Comparison of ENCODE assay signal across 27 cellular contexts in genomic region chr2:29307522-29307921, GRCh38.
DNase-seq lines count a peak whose midpoint lies in the region; ATAC-seq and TF ChIP-seq lines count a peak whose summit lies in the region.
"Had no signal": no experiment of that assay in that cellular context is flagged by ENCODE, and none has a peak within 500 bp of the region (broad histone marks: within the 10 kb centered on the region; RNA-seq: fewer than 3 reads in every experiment).

No MANE protein-coding gene starts in this region.

- no peak overlapping the region for H3K4me3 Mint-ChIP-seq in Caco-2 (ENCODE audit: unreplicated experiment)
- H3K4me3 Mint-ChIP-seq: CD4-positive, alpha-beta memory T cell; HFFc6 had no signal

- CTCF ChIA-PET in Caco-2 (lab: Charles Lee): no interaction called here

- BruUV-seq in Caco-2 (replicated peaks; lab: Mats Ljungman, UMichigan): no TSS peak

- H3K27ac Mint-ChIP-seq in Caco-2 (ENCODE audit: unreplicated experiment): no peak overlapping the region
- H3K27ac Mint-ChIP-seq: CD4-positive, alpha-beta memory T cell; HFFc6 had no signal

- peak; percentile 39 for ATAC-seq in foreskin keratinocyte
- no peak for ATAC-seq in GM21576 (IDR thresholded peaks at IDR 0.05; ENCODE audit: unreplicated experiment)
- ATAC-seq: A549 had no signal

- H3K36me3 Mint-ChIP-seq in Caco-2 (ENCODE audit: insufficient read depth, unreplicated experiment): peaks cover 4% of the 10 kb centered on the region
- H3K36me3 Mint-ChIP-seq: CD4-positive, alpha-beta memory T cell had no signal

- intact Hi-C loops in Caco-2 (cut with micrococcal nuclease; ENCODE audit: unreplicated experiment): loop anchor here (10.0 kb wide), 1 partner anchor 537 kb away; no protein-coding TSS in a partner anchor

- TF ChIP-seq CTCF in VCaP (conservative IDR thresholded peaks at IDR 0.05) (no peak), foreskin keratinocyte (conservative IDR thresholded peaks at IDR 0.05) (no peak), Caco-2 (IDR thresholded peaks at IDR 0.05; ENCODE audit: insufficient read depth in 1 of 2, low read depth in 1 of 2, low read length in 1 of 2, severe bottlenecking in 1 of 2, unreplicated experiment in 1 of 2) (no peak)

- H3K4me3 ChIP-seq in Caco-2 (ENCODE audit: low read depth, low read length): no peak overlapping the region
- H3K4me3 ChIP-seq: A549, HAP-1, Peyer's patch had no signal

- POLR2A ChIA-PET in Caco-2 (lab: Charles Lee): no interaction called here

- H3K4me1 Mint-ChIP-seq in Caco-2 (ENCODE audit: low read depth, unreplicated experiment): no peaks in the 10 kb centered on the region

- H3K27me3 ChIP-seq in foreskin keratinocyte (peaks cover 13% of the 10 kb centered on the region), Caco-2 (replicated peaks; ENCODE audit: control insufficient read depth, insufficient read depth, low read length) (no peaks in the 10 kb centered on the region; the same call in 1 of the 2 replicates)
- H3K27me3 ChIP-seq: Peyer's patch had no signal

- H3K27me3 Mint-ChIP-seq in Caco-2 (ENCODE audit: insufficient read depth, unreplicated experiment): peaks cover 18% of the 10 kb centered on the region

- H3K36me3 ChIP-seq in Caco-2 (ENCODE audit: control insufficient read depth, insufficient read depth, low read length): no peaks in the 10 kb centered on the region
- H3K36me3 ChIP-seq: HAP-1, Peyer's patch had no signal

- H3K27ac ChIP-seq in VCaP (peak overlapping the region; percentile 46), foreskin keratinocyte (no peak overlapping the region)
- H3K27ac ChIP-seq: A549, Peyer's patch had no signal

- DNase-seq in M059J (ENCODE audit: low read depth): peak; percentile 24
- peak in 1 of 2 donors; percentile 25 for DNase-seq in foreskin keratinocyte
- peak; percentile 16 for DNase-seq in renal cortical epithelial cell (ENCODE audit: low read depth)
- no peak for DNase-seq in EL
- DNase-seq in Caco-2: no peak
- DNase-seq: AML-193; C1 segment of cervical spinal cord; CD4-positive, alpha-beta memory T cell; DMS 273 treated with DMSO at 0.1 percent for 48 hours; DND-41; GOT3; HFFc6; KBM-7; NCI-H1048; NCI-H1694; NCI-H2081 treated with DMSO at 0.1 percent for 48 hours; NCI-H2171; NCI-H226; NCI-H510A; NCI-H69; Peyer's patch; SHP77 treated with DMSO at 0.1 percent for 48 hours; SW 1271 had no signal

- no peaks in the 10 kb centered on the region for H3K9me3 Mint-ChIP-seq in Caco-2 (ENCODE audit: unreplicated experiment)
- H3K9me3 Mint-ChIP-seq: CD4-positive, alpha-beta memory T cell; HFFc6 had no signal

- H3K4me1 ChIP-seq in foreskin keratinocyte (no peaks in the 10 kb centered on the region), Caco-2 (no peaks in the 10 kb centered on the region)
- H3K4me1 ChIP-seq: Peyer's patch had no signal

- H3K9me3 ChIP-seq in Caco-2: no peaks in the 10 kb centered on the region
- H3K9me3 ChIP-seq: A549, Peyer's patch had no signal

Comparison
In these comparisons a context has a peak if more than half of its experiments do, and no peak if none do; other contexts are left out.
1. DNase-seq: peak in M059J (single experiment) and renal cortical epithelial cell (single experiment); none in EL (single experiment) and Caco-2 (0 of 2).